In the genomic region with DNA sequence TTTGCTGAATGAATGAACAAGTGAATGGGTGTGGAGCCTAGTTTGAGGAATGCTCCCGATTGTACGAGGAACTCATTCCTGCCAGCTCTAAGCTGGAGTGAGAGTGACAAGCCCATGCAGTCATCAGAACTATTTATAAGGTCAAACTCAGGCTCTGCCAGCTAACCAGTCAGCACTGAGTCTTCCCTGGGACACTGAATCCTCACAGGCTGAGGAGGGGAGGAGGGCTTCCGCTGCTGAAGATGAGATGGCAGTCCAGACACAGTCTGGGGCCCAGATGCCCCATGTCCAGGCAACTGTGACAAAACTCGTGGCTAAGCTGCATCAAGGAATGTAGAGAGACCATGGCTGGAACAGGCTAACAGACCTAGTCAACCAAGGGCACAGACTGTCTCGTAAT, we compare ENCODE assay signal across 9 cellular contexts. TPM values are rescaled to one million over a fixed set of nuclear protein-coding genes. Genes with fewer than 3 reads are reported as not detected.
DNase-seq lines count a peak whose midpoint lies in the region; ATAC-seq and TF ChIP-seq lines count a peak whose summit lies in the region.
"Had no signal": no experiment of that assay in that cellular context is flagged by ENCODE, and none has a peak within 500 bp of the region (broad histone marks: within the 10 kb centered on the region; RNA-seq: fewer than 3 reads in every experiment).

No MANE protein-coding gene starts in this region.

- POLR2A ChIA-PET in RWPE1 (lab: Yijun Ruan, JAX; ENCODE audit: low non-redundant PET), result no interaction called here

- DNase-seq in Caki2 (ENCODE audit: low read depth), result peak; percentile 94
- DNase-seq in RWPE1 (ENCODE audit: low spot score), result no peak
- DNase-seq in fibroblast of peridontal ligament (ENCODE audit: extremely low read depth), result peak; percentile 31
- no peak for DNase-seq in H4 (ENCODE audit: low spot score)
- no peak for DNase-seq in NCI-H1694 (lab: John Stamatoyannopoulos, UW)
- DNase-seq: body of pancreas had no signal

- H3K27me3 Mint-ChIP-seq in nephron (ENCODE audit: low read depth), result peaks cover 8% of the 10 kb centered on the region

- H3K4me3 Mint-ChIP-seq in nephron, result peak overlapping the region; percentile 75 to 88 (median 80)

- H3K27ac Mint-ChIP-seq in nephron, result peak overlapping the region; percentile 82 to 93 (median 91)

- ATAC-seq in HG02938 (IDR thresholded peaks at IDR 0.05; ENCODE audit: unreplicated experiment), result no peak
- no peak for ATAC-seq in GM21576 (IDR thresholded peaks at IDR 0.05; ENCODE audit: unreplicated experiment)
- ATAC-seq: body of pancreas had no signal

- peaks cover 58% of the 10 kb centered on the region for H3K4me1 Mint-ChIP-seq in nephron

- CTCF ChIA-PET in RWPE1 (lab: Yijun Ruan, JAX), result interaction anchor here (0.6 to 1.0 kb wide), 2 partner anchors 239 to 426 kb away, joined by 3 to 4 read pairs; no protein-coding TSS in a partner anchor

- in situ Hi-C loops in Caki2 (cut with HindIII; ENCODE audit: low pct_unique_long_range_greater_than_20kb, low sequenced_read_pairs), result no loop called here

- H3K27ac ChIP-seq in RWPE1, result peak overlapping the region; percentile 68
- H3K27ac ChIP-seq: body of pancreas had no signal

- no peaks in the 10 kb centered on the region for H3K36me3 Mint-ChIP-seq in nephron (ENCODE audit: low read depth)

- no peaks in the 10 kb centered on the region for H3K9me3 Mint-ChIP-seq in nephron

- TF ChIP-seq CTCF in RWPE1 (conservative IDR thresholded peaks at IDR 0.05; ENCODE audit: low read depth) (no peak), nephron (IDR thresholded peaks at IDR 0.05; ENCODE audit: unreplicated experiment in 3 of 3) (no peak)

RNA-seq across cellular contexts. Expression of a gene that starts 4.0 kb away (rescaled TPM):
- 8.7 and 15.2 TPM in 2 replicates for total RNA-seq in Caki2 (2014; rRNA removed; shearing (Covaris generic); ENCODE audit: low replicate concordance)
- total RNA-seq in H4 (2014; rRNA removed; shearing (Covaris generic)), result 1.0 and 1.4 TPM in 2 replicates

RNA-seq across cellular contexts. Expression of a gene that starts 22.2 kb away (rescaled TPM):
- total RNA-seq in Caki2 (2014; rRNA removed; shearing (Covaris generic); ENCODE audit: low replicate concordance), result 20.9 and 33.6 TPM in 2 replicates
- total RNA-seq in H4 (2014; rRNA removed; shearing (Covaris generic)), result 19.7 and 22.8 TPM in 2 replicates

Comparison
In these comparisons a context has a peak if more than half of its experiments do, and no peak if none do; other contexts are left out.
1. DNase-seq: peak in Caki2 (single experiment) and fibroblast of peridontal ligament (single experiment); none in RWPE1 (single experiment), H4 (single experiment) and NCI-H1694 (single experiment).